ENCODE assay signal across 9 cellular contexts in the genomic region with DNA sequence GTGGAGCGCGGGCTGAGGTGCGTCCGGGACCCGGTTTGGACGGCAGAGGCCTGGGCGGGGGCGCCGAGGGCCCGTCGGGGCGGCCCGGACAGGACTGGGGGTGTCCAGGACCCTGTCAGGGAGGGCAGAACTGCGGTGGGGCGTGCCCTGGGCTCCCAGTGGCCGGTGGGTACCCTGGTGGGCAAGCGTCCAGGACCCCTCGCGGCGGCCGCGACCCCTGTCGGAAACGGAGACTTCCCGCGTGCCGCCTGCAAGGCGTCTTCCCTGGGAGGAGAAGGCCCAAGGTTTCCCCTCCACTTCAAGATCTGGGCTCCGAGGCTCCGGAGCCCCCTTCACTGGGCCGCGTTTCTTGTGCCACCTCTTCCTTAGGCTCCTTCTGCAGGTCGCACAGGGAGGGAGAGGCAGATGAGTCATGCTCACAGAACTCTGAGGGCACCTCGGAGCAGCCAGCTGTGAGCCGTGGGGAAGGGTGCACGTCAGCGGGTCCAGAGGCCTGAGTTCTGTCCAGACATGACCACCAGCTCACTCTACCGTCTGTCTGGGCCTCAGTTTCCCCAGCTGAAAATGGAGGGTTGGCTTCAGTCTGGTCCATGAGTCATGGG. TPM values are rescaled to one million over a fixed set of nuclear protein-coding genes. Genes with fewer than 3 reads are reported as not detected.
A peak's percentile ranks its signal among the peaks of the same experiment; 100 is the strongest.
DNase-seq lines count a peak whose midpoint lies in the region; ATAC-seq, FAIRE-seq and TF ChIP-seq lines count a peak whose summit lies in the region.
"Had no signal": no experiment of that assay in that cellular context is flagged by ENCODE, and none has a peak within 500 bp of the region (broad histone marks: within the 10 kb centered on the region; RNA-seq: fewer than 3 reads in every experiment).

No MANE protein-coding gene starts in this region.

- H3K4me1 Mint-ChIP-seq in activated naive CD8-positive, alpha-beta T cell treated with anti-CD3 and anti-CD28 coated beads, Interleukin-2, amount 50 U/mL, for 24 hours: peaks cover 17% of the 10 kb centered on the region

- H3K4me3 ChIP-seq in liver (ENCODE audit: low read depth in 1 of 3, low read length in 3 of 3): peak overlapping the region; percentile 40 to 54 (median 52)
- H3K4me3 ChIP-seq in urinary bladder (ENCODE audit: low read depth, low read length): peak overlapping the region; percentile 47

- TF ChIP-seq CTCF in liver (IDR thresholded peaks at IDR 0.05; ENCODE audit: low read depth, low read length, missing input control): no peak

- H3K4me3 Mint-ChIP-seq in activated naive CD8-positive, alpha-beta T cell treated with anti-CD3 and anti-CD28 coated beads, Interleukin-2, amount 50 U/mL, for 24 hours: peak overlapping the region; percentile 79

- no peaks in the 10 kb centered on the region for H3K9me3 Mint-ChIP-seq in activated naive CD8-positive, alpha-beta T cell treated with anti-CD3 and anti-CD28 coated beads, Interleukin-2, amount 50 U/mL, for 24 hours

- H3K36me3 ChIP-seq in liver (ENCODE audit: control insufficient read depth in 4 of 4, insufficient read depth in 3 of 4, low read depth in 1 of 4, low read length in 3 of 4) (no peaks in the 10 kb centered on the region), urinary bladder (ENCODE audit: insufficient read depth) (no peaks in the 10 kb centered on the region)

- 16% methylated on average over 38 of the region's 38 CpGs for WGBS in liver
- WGBS in urinary bladder: 10% methylated on average over 38 of the region's 38 CpGs

- no peak overlapping the region for H3K27ac Mint-ChIP-seq in activated naive CD8-positive, alpha-beta T cell treated with anti-CD3 and anti-CD28 coated beads, Interleukin-2, amount 50 U/mL, for 24 hours

- H3K27ac ChIP-seq in liver (ENCODE audit: low read depth in 1 of 2, low read length in 2 of 2): peak overlapping the region; percentile 31 to 46
- H3K27ac ChIP-seq in urinary bladder (ENCODE audit: low read depth): peak overlapping the region; percentile 81

- DNase-seq in GM12891 (ENCODE audit: insufficient read length, low spot score) (no peak), medulla oblongata (ENCODE audit: extremely low spot score) (no peak), NCI-H345 (lab: John Stamatoyannopoulos, UW) (no peak)
- DNase-seq in activated naive CD8-positive, alpha-beta T cell treated with anti-CD3 and anti-CD28 coated beads, Interleukin-2, amount 50 U/mL, for 24 hours: no peak
- no peak for DNase-seq in stimulated activated CD4-positive, alpha-beta T cell treated with anti-CD3 and anti-CD28 coated beads, Interleukin-15, amount 100 ng/mL, for 24 hours

- H3K27me3 Mint-ChIP-seq in activated naive CD8-positive, alpha-beta T cell treated with anti-CD3 and anti-CD28 coated beads, Interleukin-2, amount 50 U/mL, for 24 hours: peaks cover 46% of the 10 kb centered on the region

- no peaks in the 10 kb centered on the region for H3K9me3 ChIP-seq in liver (ENCODE audit: control insufficient read depth in 4 of 4, low read length in 3 of 4)

- H3K27me3 ChIP-seq in liver (ENCODE audit: control insufficient read depth in 4 of 4, insufficient read depth in 4 of 4, low read length in 3 of 4): peaks cover 0 to 5% (median 2%) of the 10 kb centered on the region in 4 donors

- no peak overlapping the region for H3K9ac ChIP-seq in liver (ENCODE audit: low read depth in 1 of 2, low read length in 2 of 2)

- H3K4me1 ChIP-seq in liver (ENCODE audit: control insufficient read depth in 4 of 4, insufficient read depth in 4 of 4, low read length in 3 of 4): peaks cover 8 to 19% (median 16%) of the 10 kb centered on the region in 4 donors
- peaks cover 3% of the 10 kb centered on the region for H3K4me1 ChIP-seq in urinary bladder (ENCODE audit: insufficient read depth)

- no peaks in the 10 kb centered on the region for H3K36me3 Mint-ChIP-seq in activated naive CD8-positive, alpha-beta T cell treated with anti-CD3 and anti-CD28 coated beads, Interleukin-2, amount 50 U/mL, for 24 hours (ENCODE audit: low read depth)

- FAIRE-seq in GM12891 (lab: Jason Lieb, UNC): peak; percentile 77

- peak; percentile 10 for ATAC-seq in HG02798 (IDR thresholded peaks at IDR 0.05; ENCODE audit: poor library complexity, unreplicated experiment)
- peak; percentile 19 for ATAC-seq in activated naive CD8-positive, alpha-beta T cell treated with anti-CD3 and anti-CD28 coated beads, Interleukin-2, amount 50 U/mL, for 24 hours

- no peak for TF ChIP-seq RAD21 in liver (IDR thresholded peaks at IDR 0.05)

- TF ChIP-seq POLR2A in GM12891 (IDR thresholded peaks at IDR 0.05; ENCODE audit: low read depth, low read length): no peak

TF ChIP-seq in GM12891, 5 proteins besides CTCF, POLR2A, EP300 and RAD21:
- TF ChIP-seq POU2F2 (IDR thresholded peaks at IDR 0.05; ENCODE audit: low read depth, low read length): no peak
- no peak for TF ChIP-seq SPI1 (IDR thresholded peaks at IDR 0.05; ENCODE audit: low read depth, low read length)
- TF ChIP-seq TAF1 (IDR thresholded peaks at IDR 0.05; ENCODE audit: low read depth, low read length): no peak
- TF ChIP-seq PAX5 (IDR thresholded peaks at IDR 0.05; ENCODE audit: insufficient read depth, low read length, severe bottlenecking): no peak
- TF ChIP-seq POLR2AphosphoS5 (IDR thresholded peaks at IDR 0.05; ENCODE audit: low read depth, low read length): no peak
TF ChIP-seq in GM12891: peak in this region for 0.

TF ChIP-seq in liver, 16 proteins besides CTCF, POLR2A, EP300 and RAD21:
- TF ChIP-seq JUND (IDR thresholded peaks at IDR 0.05): no peak
- TF ChIP-seq RXRA (IDR thresholded peaks at IDR 0.05): no peak
- no peak for TF ChIP-seq EGR1 (IDR thresholded peaks at IDR 0.05; ENCODE audit: low read depth in 2 of 2)
- TF ChIP-seq SP1 (IDR thresholded peaks at IDR 0.05): no peak
- no peak for TF ChIP-seq FOXA2 (IDR thresholded peaks at IDR 0.05)
- TF ChIP-seq HNF4A (conservative IDR thresholded peaks at IDR 0.05): no peak
- TF ChIP-seq YY1 (IDR thresholded peaks at IDR 0.05): no peak
- TF ChIP-seq TAF1 (conservative IDR thresholded peaks at IDR 0.05): no peak
- no peak for TF ChIP-seq ZBTB33 (IDR thresholded peaks at IDR 0.05)
- TF ChIP-seq, protein P1, sequence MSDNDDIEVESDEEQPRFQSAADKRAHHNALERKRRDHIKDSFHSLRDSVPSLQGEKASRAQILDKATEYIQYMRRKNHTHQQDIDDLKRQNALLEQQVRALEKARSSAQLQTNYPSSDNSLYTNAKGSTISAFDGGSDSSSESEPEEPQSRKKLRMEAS (IDR thresholded peaks at IDR 0.05): no peak
- no peak for TF ChIP-seq ATF3 (IDR thresholded peaks at IDR 0.05)
- no peak for TF ChIP-seq GABPA (IDR thresholded peaks at IDR 0.05 in 1 of 2, conservative IDR thresholded peaks at IDR 0.05 in 1 of 2)
- no peak for TF ChIP-seq FOXA1 (IDR thresholded peaks at IDR 0.05)

RNA-seq across cellular contexts. Expression of gene ALOX5, which starts 0.5 kb away (rescaled TPM):
- polyA plus RNA-seq in GM12891 (2012; ENCODE audit: low read depth, missing spikeins): 53.2 TPM
- total RNA-seq in liver (10 to 100 TPM; 11.2 to 16.9 TPM), urinary bladder (25.7 TPM)
- polyA plus RNA-seq in liver (1 to 10 TPM; 2.9 to 5.6 TPM), urinary bladder (52.5 TPM)

RNA-seq across cellular contexts. Expression of gene OR13A1, which starts 59.1 kb away (rescaled TPM):
- polyA plus RNA-seq in GM12891 (2012; ENCODE audit: low read depth, missing spikeins): 0.19 TPM
- total RNA-seq in liver (under 1 TPM; under 0.01 to 0.05 TPM), urinary bladder (0.85 TPM)
- polyA plus RNA-seq in liver (not detected), urinary bladder (0.32 TPM)
- total RNA-seq: T-helper 2 cell treated with Interferon-gamma antibody and Interleukin-4, amounts not matched to agents 100 ng/mL and 5 ng/mL, for 36 hours had no signal
